20 cellular contexts compared by ENCODE assay signal in the genomic region with DNA sequence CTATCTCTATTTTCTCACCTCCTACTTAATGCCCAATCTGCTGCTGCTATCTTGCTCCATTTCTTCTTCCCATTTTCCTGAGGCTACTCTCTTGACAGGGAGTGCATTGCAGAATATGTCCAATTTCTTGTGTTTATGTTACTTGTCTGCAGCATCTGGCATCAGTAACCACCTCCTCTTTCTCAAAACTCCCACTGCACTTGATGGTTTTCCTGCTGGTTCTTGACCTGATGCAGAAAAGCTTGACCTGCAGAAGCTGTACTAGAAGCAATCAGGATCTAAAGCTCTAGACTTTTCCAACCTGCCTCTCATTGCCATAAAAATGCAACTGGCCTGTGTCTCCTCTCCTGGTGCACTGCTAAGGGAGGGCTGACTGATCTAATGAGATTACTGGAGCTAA.
DNase-seq lines count a peak whose midpoint lies in the region; ATAC-seq, FAIRE-seq and TF ChIP-seq lines count a peak whose summit lies in the region.
"Had no signal": no experiment of that assay in that cellular context is flagged by ENCODE, and none has a peak within 500 bp of the region (broad histone marks: within the 10 kb centered on the region; RNA-seq: fewer than 3 reads in every experiment).

No MANE protein-coding gene starts in this region.

- DNase-seq in HTR-8/SVneo (ENCODE audit: insufficient read length, low spot score), result no peak
- peak; percentile 11 for DNase-seq in MV-4-11 (lab: John Stamatoyannopoulos, UW)
- no peak for DNase-seq in fibroblast of pulmonary artery (ENCODE audit: low read depth)
- no peak for DNase-seq in sigmoid colon
- DNase-seq in GM10266 (ENCODE audit: extremely low spot score), result no peak
- DNase-seq in glomerular visceral epithelial cell (ENCODE audit: extremely low spot score), result no peak
- DNase-seq in mesothelial cell of epicardium (ENCODE audit: low spot score in 2 of 2, unreplicated experiment in 2 of 2), result no peak
- DNase-seq: 8988T; Calu3; CD8-positive, alpha-beta T cell; DMS 273 treated with DMSO at 0.1 percent for 48 hours; GDM1; GOT3; H7; HFFc6 had no signal

- TF ChIP-seq CTCF in fibroblast of pulmonary artery (IDR thresholded peaks at IDR 0.05; ENCODE audit: low read length, missing control alignments), result no peak
- TF ChIP-seq CTCF in sigmoid colon (IDR thresholded peaks at IDR 0.05), result no peak
- TF ChIP-seq CTCF in GM10266 (IDR thresholded peaks at IDR 0.05; ENCODE audit: control insufficient read depth, insufficient read depth, low read depth, missing control alignments), result no peak
- TF ChIP-seq CTCF in mesothelial cell of epicardium (IDR thresholded peaks at IDR 0.05; ENCODE audit: unreplicated experiment), result no peak

- no peak overlapping the region for H3K4me3 Mint-ChIP-seq in mesothelial cell of epicardium
- H3K4me3 Mint-ChIP-seq: CD14-positive monocyte; CD8-positive, alpha-beta T cell; HFFc6 had no signal

- no peaks in the 10 kb centered on the region for H3K27me3 ChIP-seq in sigmoid colon
- H3K27me3 ChIP-seq: BLaER1 had no signal

- peaks cover under 1% of the 10 kb centered on the region for H3K27me3 Mint-ChIP-seq in mesothelial cell of epicardium (ENCODE audit: low read depth)

- no peak for ATAC-seq in HG03469 (IDR thresholded peaks at IDR 0.05; ENCODE audit: unreplicated experiment)
- ATAC-seq: CD8-positive, alpha-beta T cell; HCT116; HepG2 had no signal

- no peak for TF ChIP-seq POLR2A in sigmoid colon (IDR thresholded peaks at IDR 0.05)

- intact Hi-C loops in sigmoid colon (cut with DNase I), result no loop called here

- peak overlapping the region; percentile 27 for H3K4me3 ChIP-seq in fibroblast of pulmonary artery (replicated peaks; ENCODE audit: low read depth, low read length)
- no peak overlapping the region for H3K4me3 ChIP-seq in sigmoid colon
- H3K4me3 ChIP-seq: BLaER1 had no signal

- FAIRE-seq in HTR-8/SVneo (lab: Jason Lieb, UNC), result peak; percentile 16
- FAIRE-seq: HepG2 had no signal

- TF ChIP-seq EP300 in sigmoid colon (IDR thresholded peaks at IDR 0.05), result no peak

- H3K4me1 ChIP-seq in sigmoid colon, result peaks cover 0 to 51% (median 38%) of the 10 kb centered on the region in 4 donors

- no peaks in the 10 kb centered on the region for H3K36me3 Mint-ChIP-seq in mesothelial cell of epicardium
- H3K36me3 Mint-ChIP-seq: CD14-positive monocyte; CD8-positive, alpha-beta T cell had no signal

- H3K9me3 ChIP-seq in sigmoid colon, result no peaks in the 10 kb centered on the region
- H3K9me3 ChIP-seq: BLaER1 had no signal

- peaks cover 13% of the 10 kb centered on the region for H3K4me1 Mint-ChIP-seq in mesothelial cell of epicardium

- H3K36me3 ChIP-seq in sigmoid colon, result no peaks in the 10 kb centered on the region
- H3K36me3 ChIP-seq: BLaER1 had no signal

- H3K27ac ChIP-seq in sigmoid colon, result peak overlapping the region in 3 of 4 donors; percentile 19 to 93 (median 90)
- H3K27ac ChIP-seq: BLaER1 had no signal

- H3K27ac Mint-ChIP-seq in mesothelial cell of epicardium, result no peak overlapping the region
- H3K27ac Mint-ChIP-seq: CD14-positive monocyte; CD8-positive, alpha-beta T cell; HFFc6 had no signal

- peaks cover 3% of the 10 kb centered on the region for H3K9me3 Mint-ChIP-seq in mesothelial cell of epicardium
- H3K9me3 Mint-ChIP-seq: CD8-positive, alpha-beta T cell; HFFc6 had no signal
